Comparison of ENCODE assay signal across 17 cellular contexts in genomic region chr10:49700997-49701396, GRCh38. TPM values are rescaled to one million over a fixed set of nuclear protein-coding genes. Genes with fewer than 3 reads are reported as not detected.
DNase-seq lines count a peak whose midpoint lies in the region; TF ChIP-seq lines count a peak whose summit lies in the region.
"Had no signal": no experiment of that assay in that cellular context is flagged by ENCODE, and none has a peak within 500 bp of the region (broad histone marks: within the 10 kb centered on the region; RNA-seq: fewer than 3 reads in every experiment).

No MANE protein-coding gene starts in this region.

- peaks cover 18% of the 10 kb centered on the region for H3K27me3 Mint-ChIP-seq in progenitor cell of endocrine pancreas

- no peak overlapping the region for H3K4me3 Mint-ChIP-seq in progenitor cell of endocrine pancreas (ENCODE audit: low read depth)
- H3K4me3 Mint-ChIP-seq: activated T-cell treated with anti-CD3 and anti-CD28 coated beads, Interleukin-2, amount 50 U/mL, for 4 hours; CD4-positive, alpha-beta T cell; naive B cell had no signal

- H3K27ac Mint-ChIP-seq in progenitor cell of endocrine pancreas: no peak overlapping the region
- H3K27ac Mint-ChIP-seq: CD4-positive, alpha-beta T cell had no signal

- TF ChIP-seq CTCF in progenitor cell of endocrine pancreas (IDR thresholded peaks at IDR 0.05; ENCODE audit: unreplicated experiment): no peak

- no peaks in the 10 kb centered on the region for H3K36me3 Mint-ChIP-seq in progenitor cell of endocrine pancreas (ENCODE audit: insufficient read depth)
- H3K36me3 Mint-ChIP-seq: naive B cell had no signal

- peaks cover 1% of the 10 kb centered on the region for H3K4me1 Mint-ChIP-seq in progenitor cell of endocrine pancreas (ENCODE audit: low read depth)
- H3K4me1 Mint-ChIP-seq: naive B cell had no signal

- DNase-seq in DMS 273 (lab: John Stamatoyannopoulos, UW; ENCODE audit: unreplicated experiment) (peak; percentile 37), DMS 273 treated with DMSO at 0.1 percent for 48 hours (lab: John Stamatoyannopoulos, UW) (no peak), NCI-H1436 (lab: John Stamatoyannopoulos, UW) (peak; percentile 71), NCI-H524 (lab: John Stamatoyannopoulos, UW) (peak; percentile 12 to 57), iPS-NIHi7 (ENCODE audit: extremely low spot score) (peak; percentile 60), GF-D8 (lab: John Stamatoyannopoulos, UW) (no peak), progenitor cell of endocrine pancreas (ENCODE audit: low spot score, unreplicated experiment) (no peak)
- no peak for DNase-seq in activated CD4-positive, alpha-beta T cell treated with anti-CD3 and anti-CD28 coated beads for 1 hour
- DNase-seq: activated T-cell treated with anti-CD3 and anti-CD28 coated beads, Interleukin-2, amount 50 U/mL, for 4 hours; CD4-positive, alpha-beta T cell; effector CD8-positive, alpha-beta T cell; left ventricle myocardium inferior; MM.1S; naive B cell had no signal

- H3K9me3 Mint-ChIP-seq in progenitor cell of endocrine pancreas (ENCODE audit: low read depth): peaks cover 6% of the 10 kb centered on the region
- H3K9me3 Mint-ChIP-seq: activated T-cell treated with anti-CD3 and anti-CD28 coated beads, Interleukin-2, amount 50 U/mL, for 4 hours had no signal

RNA-seq across cellular contexts. Expression of gene C10orf53, which starts 21.5 kb away (rescaled TPM):
- total RNA-seq in progenitor cell of endocrine pancreas: not detected in 2 replicates
- total RNA-seq: activated T-cell treated with anti-CD3 and anti-CD28 coated beads, Interleukin-2, amount 50 U/mL, for 4 hours; cardiac muscle cell; CD4-positive, alpha-beta T cell; HT1080; left ventricle myocardium inferior; subcutaneous adipose tissue had no signal

Comparison
In these comparisons a context has a peak if more than half of its experiments do, and no peak if none do; other contexts are left out.
1. DNase-seq: peak in DMS 273 (single experiment), NCI-H1436 (single experiment), NCI-H524 (2 of 2) and iPS-NIHi7 (single experiment); none in DMS 273 treated with DMSO at 0.1 percent for 48 hours (single experiment), activated CD4-positive, alpha-beta T cell treated with anti-CD3 and anti-CD28 coated beads for 1 hour (single experiment), GF-D8 (single experiment) and progenitor cell of endocrine pancreas (single experiment).